1 cellular context compared by ENCODE assay signal in the genomic region with DNA sequence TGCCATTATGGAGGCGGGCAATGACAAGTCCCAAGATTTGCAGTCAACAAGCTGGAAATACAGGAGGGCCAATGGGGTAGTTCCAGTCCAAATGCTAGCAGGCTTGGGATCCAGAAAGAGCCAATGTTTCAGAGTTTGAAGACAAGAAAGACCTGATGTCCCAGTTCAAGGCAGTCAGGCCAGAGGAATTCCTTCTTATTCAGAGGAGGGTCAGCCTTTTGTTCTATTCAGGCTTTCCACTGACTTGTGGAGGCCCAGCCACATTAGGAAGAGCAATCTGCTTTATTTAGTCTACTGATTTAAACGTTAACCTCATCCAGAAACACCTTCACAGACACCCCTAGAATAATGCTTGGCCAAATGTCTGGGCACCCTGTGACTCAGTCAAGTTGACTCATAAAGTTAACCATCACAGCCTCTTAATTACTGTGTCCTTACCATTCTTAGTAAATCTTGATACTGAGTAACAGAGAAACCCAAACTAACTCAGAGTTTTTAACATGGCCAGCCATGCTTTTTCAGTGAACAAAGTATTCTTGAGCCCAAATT.
TF ChIP-seq lines count a peak whose summit lies in the region.

No MANE protein-coding gene starts in this region.

TF ChIP-seq in H1, 55 proteins besides CTCF, POLR2A, EP300 and RAD21:
- no peak for TF ChIP-seq YY1 (IDR thresholded peaks at IDR 0.05; ENCODE audit: low read depth, low read length)
